Comparison of ENCODE assay signal across 9 cellular contexts in genomic region chr5:5140051-5141010, GRCh38. TPM values are rescaled to one million over a fixed set of nuclear protein-coding genes. Genes with fewer than 3 reads are reported as not detected.
DNase-seq lines count a peak whose midpoint lies in the region; ATAC-seq and TF ChIP-seq lines count a peak whose summit lies in the region.
"Had no signal": no experiment of that assay in that cellular context is flagged by ENCODE, and none has a peak within 500 bp of the region (broad histone marks: within the 10 kb centered on the region; RNA-seq: fewer than 3 reads in every experiment).

TSS of gene ADAMTS16 (plus strand) at chr5:5140330. CDS start at chr5:5140468, 138 bp downstream.

- WGBS in psoas muscle, 3 donors, result 1% methylated on average over 73 to 96 of the region's 97 CpGs

- H3K4me1 ChIP-seq in psoas muscle, result peaks cover 13% of the 10 kb centered on the region

- peak; percentile 59 for DNase-seq in G401 (ENCODE audit: low spot score)
- peak; percentile 65 for DNase-seq in NCI-H748 (lab: John Stamatoyannopoulos, UW; ENCODE audit: unreplicated experiment)
- DNase-seq in head of caudate nucleus, result peak in 25 of 42 donors; percentile 11 to 71 (median 35)
- peak in 1 of 2 donors; percentile 52 for DNase-seq in psoas muscle
- no peak for DNase-seq in activated gamma-delta T cell treated with Interleukin-2 at 50 U/mL for 16 hours
- DNase-seq in SW 1271 (lab: John Stamatoyannopoulos, UW), result no peak
- DNase-seq in erythroblast (lab: John Stamatoyannopoulos, UW), result no peak
- no peak for DNase-seq in SKM-1 treated with dmso at 0.1 percent for 144 hours (lab: John Stamatoyannopoulos, UW; ENCODE audit: unreplicated experiment)

- peak within 1 kb of the TSS; percentile 61 for H3K4me3 ChIP-seq in psoas muscle

- ATAC-seq in psoas muscle, result peak; percentile 22 to 64 (median 40)

- H3K27me3 ChIP-seq in psoas muscle (ENCODE audit: insufficient read depth in 3 of 3, low read length in 2 of 3), result peaks cover 0 to 26% (median 10%) of the 10 kb centered on the region in 3 donors

- no peak for TF ChIP-seq POLR2A in erythroblast (IDR thresholded peaks at IDR 0.05; ENCODE audit: low read length)

- intact Hi-C loops in head of caudate nucleus (cut with DNase I), result no loop called here
- intact Hi-C loops in psoas muscle (cut with DNase I), result loop anchor here (2.0 to 5.0 kb wide), 5 partner anchors 202 to 277 kb away; no protein-coding TSS in a partner anchor

- in situ Hi-C loops in G401 (cut with HindIII; ENCODE audit: low sequenced_read_pairs), result no loop called here

- no peak within 1 kb of the TSS for H3K27ac ChIP-seq in psoas muscle

- TF ChIP-seq CTCF in psoas muscle (IDR thresholded peaks at IDR 0.05), result no peak

- H3K36me3 ChIP-seq in psoas muscle (ENCODE audit: insufficient read depth in 1 of 2, low read depth in 1 of 2), result no peaks in the 10 kb centered on the region

- H3K9me3 ChIP-seq in psoas muscle, result no peaks in the 10 kb centered on the region

RNA-seq across cellular contexts. Expression of gene ADAMTS16, which starts in this region (rescaled TPM):
- total RNA-seq in G401 (2014; rRNA removed; shearing (Covaris generic)), result not detected in 2 replicates
- under 1 TPM in 3 of 4 donors, not detected in 1; 0.08 to 0.27 (median 0.21) TPM for total RNA-seq in psoas muscle
- under 1 TPM; 0.01 to 0.04 (median 0.01) TPM for polyA plus RNA-seq in psoas muscle
- total RNA-seq: T-helper 1 cell treated with Interleukin-12 subunit alpha and Interleukin-12 subunit beta and Interleukin-4 antibody, amounts not matched to agents 30 ng/mL and 1 ng/mL, for 36 hours had no signal

Comparison
In these comparisons a context has a peak if more than half of its experiments do, and no peak if none do; other contexts are left out.
1. Peak in DNase-seq in G401; RNA of the gene not detected or under 1 TPM.
2. Peak in ATAC-seq and H3K4me3 ChIP-seq in psoas muscle; RNA of the gene not detected or under 1 TPM.
3. DNase-seq: peak in NCI-H748 (single experiment) and head of caudate nucleus (25 of 42); none in activated gamma-delta T cell treated with Interleukin-2 at 50 U/mL for 16 hours (single experiment), SW 1271 (0 of 2), erythroblast (0 of 2) and SKM-1 treated with dmso at 0.1 percent for 144 hours (single experiment).